ENCODE assay signal across 18 cellular contexts in the genomic region with DNA sequence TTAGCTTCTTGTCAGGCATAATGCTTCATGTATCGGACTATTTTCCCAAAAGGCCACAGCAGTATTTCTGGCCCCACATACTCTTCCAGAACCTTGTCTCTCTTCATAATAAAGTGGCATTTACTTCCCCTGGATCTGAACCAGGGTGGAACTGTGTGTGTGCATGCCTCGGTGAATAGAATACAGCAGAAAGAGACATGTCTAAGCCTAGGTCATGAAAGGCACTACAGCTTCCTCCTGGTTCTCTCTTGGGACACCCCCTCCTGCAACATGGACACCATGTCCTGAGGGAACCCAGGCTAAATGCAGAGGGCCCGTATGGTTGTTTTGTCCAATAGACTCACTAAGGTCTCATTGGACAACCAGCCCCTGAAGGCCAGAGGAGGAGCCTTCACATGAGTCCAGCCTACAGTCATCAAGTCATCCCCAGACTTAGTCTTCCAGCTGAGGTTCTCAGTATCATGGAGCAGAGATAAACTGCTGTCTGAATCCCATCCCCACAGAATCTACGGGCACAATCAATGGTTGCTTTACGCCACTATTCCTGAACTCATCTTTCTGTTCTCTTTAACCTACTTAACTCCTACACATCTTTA. TPM values are rescaled to one million over a fixed set of nuclear protein-coding genes. Genes with fewer than 3 reads are reported as not detected.
DNase-seq lines count a peak whose midpoint lies in the region; ATAC-seq, FAIRE-seq and TF ChIP-seq lines count a peak whose summit lies in the region.
"Had no signal": no experiment of that assay in that cellular context is flagged by ENCODE, and none has a peak within 500 bp of the region (broad histone marks: within the 10 kb centered on the region; RNA-seq: fewer than 3 reads in every experiment).

No MANE protein-coding gene starts in this region.

- H3K27me3 Mint-ChIP-seq in activated T-cell treated with anti-CD3 and anti-CD28 coated beads, Interleukin-2, amount 50 U/mL, for 72 hours (ENCODE audit: low read depth) = no peaks in the 10 kb centered on the region
- H3K27me3 Mint-ChIP-seq in CD4-positive, alpha-beta T cell = no peaks in the 10 kb centered on the region
- no peaks in the 10 kb centered on the region for H3K27me3 Mint-ChIP-seq in activated B cell treated with CpG ODN at 0.5 μM for 24 hours
- no peaks in the 10 kb centered on the region for H3K27me3 Mint-ChIP-seq in naive thymus-derived CD4-positive, alpha-beta T cell

- peak overlapping the region; percentile 52 for H3K27ac Mint-ChIP-seq in activated T-cell treated with anti-CD3 and anti-CD28 coated beads, Interleukin-2, amount 50 U/mL, for 72 hours
- H3K27ac Mint-ChIP-seq in CD4-positive, alpha-beta T cell = peak overlapping the region; percentile 1
- H3K27ac Mint-ChIP-seq in activated B cell treated with CpG ODN at 0.5 μM for 24 hours = peak overlapping the region; percentile 60
- H3K27ac Mint-ChIP-seq in naive thymus-derived CD4-positive, alpha-beta T cell = peak overlapping the region in 6 of 9 donors; percentile 4 to 89 (median 28)

- H3K4me3 ChIP-seq in naive thymus-derived CD4-positive, alpha-beta T cell (ENCODE audit: low read length) = no peak overlapping the region

- no peak overlapping the region for H3K4me3 Mint-ChIP-seq in activated T-cell treated with anti-CD3 and anti-CD28 coated beads, Interleukin-2, amount 50 U/mL, for 72 hours
- no peak overlapping the region for H3K4me3 Mint-ChIP-seq in CD4-positive, alpha-beta T cell
- no peak overlapping the region for H3K4me3 Mint-ChIP-seq in activated B cell treated with CpG ODN at 0.5 μM for 24 hours
- H3K4me3 Mint-ChIP-seq in naive thymus-derived CD4-positive, alpha-beta T cell = no peak overlapping the region
- H3K4me3 Mint-ChIP-seq: CD14-positive monocyte had no signal

- H3K9me3 ChIP-seq in CD4-positive, alpha-beta T cell (ENCODE audit: control insufficient read depth, low read length) = no peaks in the 10 kb centered on the region
- peaks cover 0 to 8% (median 0%) of the 10 kb centered on the region in 3 experiments for H3K9me3 ChIP-seq in naive thymus-derived CD4-positive, alpha-beta T cell (ENCODE audit: control insufficient read depth in 2 of 3, low read length in 3 of 3)

- TF ChIP-seq CTCF in CD4-positive, alpha-beta T cell (IDR thresholded peaks at IDR 0.05) = no peak
- TF ChIP-seq CTCF in activated B cell treated with CpG ODN at 0.5 μM for 24 hours (IDR thresholded peaks at IDR 0.05) (no peak), D721Med (IDR thresholded peaks at IDR 0.05; ENCODE audit: insufficient read depth, missing control alignments) (no peak)

- no peaks in the 10 kb centered on the region for H3K4me1 ChIP-seq in naive thymus-derived CD4-positive, alpha-beta T cell (ENCODE audit: control insufficient read depth in 2 of 2, insufficient read depth in 2 of 2, low read length in 2 of 2)

- peaks cover 18 to 19% of the 10 kb centered on the region in 2 donors for H3K36me3 Mint-ChIP-seq in activated T-cell treated with anti-CD3 and anti-CD28 coated beads, Interleukin-2, amount 50 U/mL, for 72 hours (ENCODE audit: insufficient read depth in 2 of 2)
- H3K36me3 Mint-ChIP-seq in CD4-positive, alpha-beta T cell (ENCODE audit: low read depth) = peaks cover 53% of the 10 kb centered on the region
- H3K36me3 Mint-ChIP-seq in activated B cell treated with CpG ODN at 0.5 μM for 24 hours (ENCODE audit: low read depth) = peaks cover 53% of the 10 kb centered on the region
- peaks cover 9 to 42% (median 33%) of the 10 kb centered on the region in 5 donors for H3K36me3 Mint-ChIP-seq in naive thymus-derived CD4-positive, alpha-beta T cell

- CTCF ChIA-PET in CD4-positive, alpha-beta T cell (lab: Charles Lee) = no interaction called here
- CTCF ChIA-PET in activated B cell treated with CpG ODN at 0.5 μM for 24 hours (lab: Charles Lee) = interaction anchor here (0.5 kb wide), 1 partner anchor 1182 kb away, joined by 3 read pairs; no protein-coding TSS in a partner anchor
- CTCF ChIA-PET in naive thymus-derived CD4-positive, alpha-beta T cell (lab: Charles Lee) = interaction anchor here (0.7 kb wide), 1 partner anchor 39 kb away, joined by 3 read pairs; no protein-coding TSS in a partner anchor

- H3K27me3 ChIP-seq in CD4-positive, alpha-beta T cell (ENCODE audit: control insufficient read depth, insufficient read depth, low read length) = no peaks in the 10 kb centered on the region
- no peaks in the 10 kb centered on the region for H3K27me3 ChIP-seq in naive thymus-derived CD4-positive, alpha-beta T cell (ENCODE audit: control insufficient read depth in 2 of 2, insufficient read depth in 2 of 2, low read length in 2 of 2)

- peaks cover 18% of the 10 kb centered on the region for H3K4me1 Mint-ChIP-seq in activated T-cell treated with anti-CD3 and anti-CD28 coated beads, Interleukin-2, amount 50 U/mL, for 72 hours (ENCODE audit: low read depth)
- peaks cover 50% of the 10 kb centered on the region for H3K4me1 Mint-ChIP-seq in CD4-positive, alpha-beta T cell (ENCODE audit: low read depth)
- H3K4me1 Mint-ChIP-seq in activated B cell treated with CpG ODN at 0.5 μM for 24 hours = peaks cover 45% of the 10 kb centered on the region
- peaks cover 19 to 68% (median 61%) of the 10 kb centered on the region in 7 donors for H3K4me1 Mint-ChIP-seq in naive thymus-derived CD4-positive, alpha-beta T cell

- FAIRE-seq in D721Med (lab: Jason Lieb, UNC) = no peak

- DNase-seq in activated T-cell treated with anti-CD3 and anti-CD28 coated beads, Interleukin-2, amount 50 U/mL, for 72 hours = no peak
- DNase-seq in activated T-cell treated with anti-CD3 and anti-CD28 coated beads, Interleukin-2, amount 50 U/mL, for 48 hours = no peak
- DNase-seq in CD4-positive, alpha-beta T cell = no peak
- DNase-seq in activated B cell treated with CpG ODN at 0.5 μM for 24 hours (no peak), D721Med (ENCODE audit: insufficient read length, low spot score) (no peak), NCI-H345 (lab: John Stamatoyannopoulos, UW) (no peak)
- no peak for DNase-seq in naive thymus-derived CD4-positive, alpha-beta T cell
- DNase-seq in activated CD4-positive, CD25-positive, alpha-beta regulatory T cell (lab: John Stamatoyannopoulos, UW) = no peak
- DNase-seq: GOT3, KG1, NCI-H1092 treated with DMSO at 0.1 percent for 48 hours, NCI-H1694, NCI-H2107, NCI-H226, NCI-H526 treated with DMSO at 0.1 percent for 48 hours had no signal

- intact Hi-C loops in CD4-positive, alpha-beta T cell (cut with DNase I, micrococcal nuclease) = no loop called here
- intact Hi-C loops in activated B cell treated with CpG ODN at 0.5 μM for 24 hours (cut with micrococcal nuclease) = no loop called here
- intact Hi-C loops in naive thymus-derived CD4-positive, alpha-beta T cell (cut with micrococcal nuclease) = no loop called here

- no peak for ATAC-seq in activated T-cell treated with anti-CD3 and anti-CD28 coated beads, Interleukin-2, amount 50 U/mL, for 72 hours (replicated peaks in 1 of 2)
- ATAC-seq in CD4-positive, alpha-beta T cell (ENCODE audit: poor library complexity) = no peak
- ATAC-seq in activated B cell treated with CpG ODN at 0.5 μM for 24 hours (ENCODE audit: low read depth) = no peak
- ATAC-seq in naive thymus-derived CD4-positive, alpha-beta T cell = no peak

- no peak overlapping the region for H3K27ac ChIP-seq in CD4-positive, alpha-beta T cell (ENCODE audit: low read depth, low read length)
- no peak overlapping the region for H3K27ac ChIP-seq in naive thymus-derived CD4-positive, alpha-beta T cell (ENCODE audit: low read depth, low read length)
- H3K27ac ChIP-seq: HL-60, RWPE1 had no signal

- POLR2A ChIA-PET in CD4-positive, alpha-beta T cell (lab: Charles Lee) = no interaction called here
- POLR2A ChIA-PET in activated B cell treated with CpG ODN at 0.5 μM for 24 hours (lab: Charles Lee) = no interaction called here
- POLR2A ChIA-PET in naive thymus-derived CD4-positive, alpha-beta T cell (lab: Charles Lee) = no interaction called here

- H3K9me3 Mint-ChIP-seq in activated T-cell treated with anti-CD3 and anti-CD28 coated beads, Interleukin-2, amount 50 U/mL, for 72 hours = peaks cover 8 to 10% of the 10 kb centered on the region in 2 donors
- peaks cover 6% of the 10 kb centered on the region for H3K9me3 Mint-ChIP-seq in CD4-positive, alpha-beta T cell
- H3K9me3 Mint-ChIP-seq in activated B cell treated with CpG ODN at 0.5 μM for 24 hours = peaks cover 10% of the 10 kb centered on the region
- peaks cover 5 to 18% (median 12%) of the 10 kb centered on the region in 11 donors for H3K9me3 Mint-ChIP-seq in naive thymus-derived CD4-positive, alpha-beta T cell

- peaks cover 0 to 15% (median 0%) of the 10 kb centered on the region in 3 experiments for H3K36me3 ChIP-seq in naive thymus-derived CD4-positive, alpha-beta T cell (ENCODE audit: control insufficient read depth in 2 of 3, insufficient read depth in 3 of 3, low read length in 3 of 3)

RNA-seq across cellular contexts. Expression of a gene that starts 35.0 kb away (rescaled TPM):
- total RNA-seq in activated T-cell treated with anti-CD3 and anti-CD28 coated beads, Interleukin-2, amount 50 U/mL, for 72 hours = 10 to 100 TPM; 46.1 to 46.2 TPM
- 10 to 100 TPM; 68.6 to 76.3 TPM for total RNA-seq in CD4-positive, alpha-beta T cell
- 91.4 and 93.2 TPM in 2 replicates for total RNA-seq in activated B cell treated with CpG ODN at 0.5 μM for 24 hours
- 10 to 100 TPM; 47.3 to 91.4 (median 75.4) TPM for total RNA-seq in naive thymus-derived CD4-positive, alpha-beta T cell
- polyA plus RNA-seq in naive thymus-derived CD4-positive, alpha-beta T cell = 10 to 100 TPM in 1 of 2 donors, 1 to 10 TPM in 1; 4.7 to 10.3 TPM

Comparison
In these comparisons a context has a peak if more than half of its experiments do, and no peak if none do; other contexts are left out.
1. H3K27ac Mint-ChIP-seq: peak in every context shown above with its lines; median percentile 60 in activated B cell treated with CpG ODN at 0.5 μM for 24 hours; 52 in activated T-cell treated with anti-CD3 and anti-CD28 coated beads, Interleukin-2, amount 50 U/mL, for 72 hours; 28 in naive thymus-derived CD4-positive, alpha-beta T cell; 1 in CD4-positive, alpha-beta T cell.